5 cellular contexts compared by ENCODE assay signal in the genomic region with DNA sequence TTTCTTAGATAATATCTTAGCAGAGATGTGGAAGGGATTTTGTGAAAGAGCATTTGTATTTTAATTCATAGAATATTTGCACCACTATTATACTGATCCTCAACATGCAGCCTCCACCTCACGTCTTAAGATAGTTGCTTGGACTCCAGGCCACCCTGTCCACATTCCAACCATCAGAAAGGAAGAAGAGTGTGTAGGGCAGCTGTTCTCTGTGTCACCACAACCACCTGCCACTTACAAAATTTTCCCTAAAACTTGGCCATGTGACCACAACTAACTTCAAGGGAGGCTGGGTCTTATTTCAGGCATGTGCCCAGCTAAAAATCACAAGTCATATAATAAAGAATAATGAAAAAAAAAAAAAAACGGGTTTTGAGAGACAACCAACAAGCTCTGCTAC.
"Had no signal": no experiment of that assay in that cellular context is flagged by ENCODE, and none has a peak within 500 bp of the region (broad histone marks: within the 10 kb centered on the region; RNA-seq: fewer than 3 reads in every experiment).

No MANE protein-coding gene starts in this region.

- ATAC-seq: K562 had no signal

- H3K4me3 Mint-ChIP-seq: H9 had no signal

- DNase-seq: H9, HCEC 1CT, IMR-90, KG1 had no signal

- H3K9me3 Mint-ChIP-seq: H9 had no signal

- H3K4me3 ChIP-seq: K562 had no signal
